8 cellular contexts compared by ENCODE assay signal in the genomic region with DNA sequence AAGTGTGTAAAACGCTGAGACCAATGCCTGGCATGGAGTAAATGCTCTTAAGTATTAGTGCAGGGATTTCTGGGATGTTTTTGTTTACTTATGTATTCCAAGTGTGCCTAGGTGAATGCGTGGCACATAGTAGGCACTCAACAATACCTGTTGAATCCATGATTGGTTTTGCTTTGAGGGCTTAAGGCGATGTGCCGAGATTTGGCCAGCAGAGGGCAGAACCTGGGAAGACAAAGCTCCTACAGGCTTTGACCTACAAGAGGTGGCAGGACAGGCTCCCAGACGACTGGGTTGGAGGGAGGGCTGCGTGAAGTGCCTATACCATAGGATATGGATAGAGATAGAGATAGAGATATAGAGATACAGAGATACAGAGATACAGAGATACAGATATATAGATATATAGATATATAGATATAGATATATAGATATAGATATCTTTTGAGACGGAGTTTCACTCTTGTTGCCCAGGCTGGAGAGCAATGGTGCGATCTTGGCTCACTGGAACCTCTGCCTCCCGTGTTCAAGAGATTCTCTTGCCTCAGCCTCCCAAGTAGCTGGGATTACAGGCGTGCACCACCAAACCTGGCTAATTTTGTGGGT. TPM values are rescaled to one million over a fixed set of nuclear protein-coding genes. Genes with fewer than 3 reads are reported as not detected.
DNase-seq lines count a peak whose midpoint lies in the region; ATAC-seq and TF ChIP-seq lines count a peak whose summit lies in the region.

No MANE protein-coding gene starts in this region.

- peaks cover 15% of the 10 kb centered on the region for H3K27me3 Mint-ChIP-seq in CD8-positive, alpha-beta T cell (ENCODE audit: low read depth)
- H3K27me3 Mint-ChIP-seq in naive thymus-derived CD8-positive, alpha-beta T cell = peaks cover 7 to 13% (median 11%) of the 10 kb centered on the region in 5 donors
- H3K27me3 Mint-ChIP-seq in stimulated activated naive CD8-positive, alpha-beta T cell treated with anti-CD3 and anti-CD28 coated beads, Interleukin-15, amount 100 ng/mL, for 72 hours = peaks cover 13% of the 10 kb centered on the region

- H3K36me3 Mint-ChIP-seq in CD8-positive, alpha-beta T cell = no peaks in the 10 kb centered on the region
- H3K36me3 Mint-ChIP-seq in naive thymus-derived CD8-positive, alpha-beta T cell = no peaks in the 10 kb centered on the region

- H3K27ac Mint-ChIP-seq in CD8-positive, alpha-beta T cell = no peak overlapping the region
- peak overlapping the region in 1 of 10 donors; percentile 13 for H3K27ac Mint-ChIP-seq in naive thymus-derived CD8-positive, alpha-beta T cell
- H3K27ac Mint-ChIP-seq in stimulated activated naive CD8-positive, alpha-beta T cell treated with anti-CD3 and anti-CD28 coated beads, Interleukin-15, amount 100 ng/mL, for 72 hours = no peak overlapping the region

- H3K27me3 ChIP-seq in CD8-positive, alpha-beta T cell (ENCODE audit: insufficient read depth, low read length) = no peaks in the 10 kb centered on the region
- H3K27me3 ChIP-seq in NT2/D1 (ENCODE audit: insufficient read depth, insufficient read length) = no peaks in the 10 kb centered on the region

- no peak overlapping the region for H3K4me3 ChIP-seq in CD8-positive, alpha-beta T cell (ENCODE audit: low read depth, low read length)
- H3K4me3 ChIP-seq in NT2/D1 (ENCODE audit: insufficient read length, low read depth) = no peak overlapping the region
- H3K4me3 ChIP-seq in epithelial cell of esophagus (ENCODE audit: low read length) = no peak overlapping the region

- H3K4me1 ChIP-seq in CD8-positive, alpha-beta T cell (ENCODE audit: insufficient read depth, low read length) = no peaks in the 10 kb centered on the region
- H3K4me1 ChIP-seq in NT2/D1 (ENCODE audit: insufficient read depth, insufficient read length) = no peaks in the 10 kb centered on the region

- peak; percentile 74 for TF ChIP-seq CTCF in CD8-positive, alpha-beta T cell (IDR thresholded peaks at IDR 0.05)
- TF ChIP-seq CTCF in epithelial cell of esophagus (IDR thresholded peaks at IDR 0.05; ENCODE audit: insufficient read depth, low read depth, low read length, missing control alignments) = peak; percentile 91

- no peak overlapping the region for H3K27ac ChIP-seq in CD8-positive, alpha-beta T cell (ENCODE audit: low read depth, low read length)

- no peaks in the 10 kb centered on the region for H3K9me3 Mint-ChIP-seq in CD8-positive, alpha-beta T cell
- no peaks in the 10 kb centered on the region for H3K9me3 Mint-ChIP-seq in naive thymus-derived CD8-positive, alpha-beta T cell
- no peaks in the 10 kb centered on the region for H3K9me3 Mint-ChIP-seq in stimulated activated naive CD8-positive, alpha-beta T cell treated with anti-CD3 and anti-CD28 coated beads, Interleukin-15, amount 100 ng/mL, for 72 hours

- H3K4me3 Mint-ChIP-seq in CD8-positive, alpha-beta T cell = no peak overlapping the region
- no peak overlapping the region for H3K4me3 Mint-ChIP-seq in naive thymus-derived CD8-positive, alpha-beta T cell
- no peak overlapping the region for H3K4me3 Mint-ChIP-seq in stimulated activated naive CD8-positive, alpha-beta T cell treated with anti-CD3 and anti-CD28 coated beads, Interleukin-15, amount 100 ng/mL, for 72 hours

- DNase-seq in CD8-positive, alpha-beta T cell = peak; percentile 24 to 66 (median 57)
- peak; percentile 30 for DNase-seq in HS-27A (ENCODE audit: low read depth)
- peak; percentile 70 for DNase-seq in NT2/D1 (ENCODE audit: low read depth, low spot score)
- DNase-seq in activated CD8-positive, alpha-beta memory T cell treated with anti-CD3 and anti-CD28 coated beads for 48 hours (ENCODE audit: low read depth in 2 of 3, low spot score in 2 of 3) = peak; percentile 14 to 30 (median 26)
- DNase-seq in epithelial cell of esophagus (ENCODE audit: low read depth) = peak; percentile 75
- DNase-seq in naive thymus-derived CD8-positive, alpha-beta T cell = peak; percentile 23 to 78 (median 40)
- peak; percentile 50 to 54 for DNase-seq in stimulated activated naive CD8-positive, alpha-beta T cell treated with anti-CD3 and anti-CD28 coated beads, Interleukin-15, amount 100 ng/mL, for 72 hours

- H3K36me3 ChIP-seq in CD8-positive, alpha-beta T cell (ENCODE audit: insufficient read depth, low read length) = no peaks in the 10 kb centered on the region
- peaks cover 3% of the 10 kb centered on the region for H3K36me3 ChIP-seq in NT2/D1 (ENCODE audit: insufficient read depth, insufficient read length, low read length)

- POLR2A ChIA-PET in CD8-positive, alpha-beta T cell (lab: Charles Lee) = interaction anchor here (0.9 kb wide), 1 partner anchor 64 kb away, joined by 3 read pairs; no protein-coding TSS in a partner anchor
- POLR2A ChIA-PET in naive thymus-derived CD8-positive, alpha-beta T cell (lab: Charles Lee) = interaction anchor here (1.2 kb wide), 2 partner anchors 40 to 139 kb away, joined by 3 to 7 read pairs; a partner anchor contains a TSS

- H3K4me1 Mint-ChIP-seq in CD8-positive, alpha-beta T cell (ENCODE audit: low read depth) = peaks cover 5% of the 10 kb centered on the region
- H3K4me1 Mint-ChIP-seq in naive thymus-derived CD8-positive, alpha-beta T cell = peaks cover 2 to 6% (median 3%) of the 10 kb centered on the region in 4 donors
- peaks cover 11% of the 10 kb centered on the region for H3K4me1 Mint-ChIP-seq in stimulated activated naive CD8-positive, alpha-beta T cell treated with anti-CD3 and anti-CD28 coated beads, Interleukin-15, amount 100 ng/mL, for 72 hours

- CTCF ChIA-PET in CD8-positive, alpha-beta T cell (lab: Charles Lee) = interaction anchor here (0.6 to 8.6 kb wide), 30 partner anchors 9 to 1361 kb away, joined by 3 to 196 read pairs (median 4); a partner anchor contains a TSS

- peak; percentile 57 for ATAC-seq in CD8-positive, alpha-beta T cell
- peak; percentile 52 to 68 for ATAC-seq in naive thymus-derived CD8-positive, alpha-beta T cell
- ATAC-seq in stimulated activated naive CD8-positive, alpha-beta T cell treated with anti-CD3 and anti-CD28 coated beads, Interleukin-15, amount 100 ng/mL, for 72 hours = peak; percentile 56
- ATAC-seq in HG02973 (IDR thresholded peaks at IDR 0.05; ENCODE audit: unreplicated experiment) = no peak

- no peak overlapping the region for H3K9ac ChIP-seq in NT2/D1 (ENCODE audit: insufficient read length, low read depth)

- no peaks in the 10 kb centered on the region for H3K9me3 ChIP-seq in CD8-positive, alpha-beta T cell (ENCODE audit: low read length)
- H3K9me3 ChIP-seq in NT2/D1 (ENCODE audit: insufficient read depth, low read length) = no peaks in the 10 kb centered on the region

- intact Hi-C loops in CD8-positive, alpha-beta T cell (cut with DNase I, micrococcal nuclease) = loop anchor here in 1 of 2 experiments (5.0 kb wide), 1 partner anchor 274 kb away; no protein-coding TSS in a partner anchor

RNA-seq across cellular contexts. Expression of a gene that starts 13.9 kb away (rescaled TPM):
- not detected for total RNA-seq in CD8-positive, alpha-beta T cell
- total RNA-seq in naive thymus-derived CD8-positive, alpha-beta T cell = not detected
- not detected for polyA plus RNA-seq in naive thymus-derived CD8-positive, alpha-beta T cell

RNA-seq across cellular contexts. Expression of a gene that starts 40.0 kb away (rescaled TPM):
- total RNA-seq in CD8-positive, alpha-beta T cell = 1 to 10 TPM; 8.7 to 9.4 TPM
- total RNA-seq in naive thymus-derived CD8-positive, alpha-beta T cell = 10 to 100 TPM; 13.4 to 13.9 TPM
- 10 to 100 TPM; 17.8 to 23.5 (median 19.7) TPM for polyA plus RNA-seq in naive thymus-derived CD8-positive, alpha-beta T cell

RNA-seq across cellular contexts. Expression of a gene that starts 55.2 kb away (rescaled TPM):
- 1 to 10 TPM; 5.2 to 5.8 TPM for total RNA-seq in CD8-positive, alpha-beta T cell
- 10 to 100 TPM; 11.0 to 11.5 TPM for total RNA-seq in naive thymus-derived CD8-positive, alpha-beta T cell
- polyA plus RNA-seq in naive thymus-derived CD8-positive, alpha-beta T cell = 1 to 10 TPM; 2.8 to 2.9 (median 2.9) TPM
